8 cellular contexts compared by ENCODE assay signal in genomic region chr12:25959069-25959961, GRCh38. TPM values are rescaled to one million over a fixed set of nuclear protein-coding genes. Genes with fewer than 3 reads are reported as not detected.
DNase-seq lines count a peak whose midpoint lies in the region; ATAC-seq and TF ChIP-seq lines count a peak whose summit lies in the region.

No MANE protein-coding gene starts in this region.

- H3K27ac ChIP-seq in naive thymus-derived CD4-positive, alpha-beta T cell (ENCODE audit: low read depth, low read length): no peak overlapping the region
- H3K27ac ChIP-seq in aorta (ENCODE audit: low read depth in 1 of 2, low read length in 2 of 2): peak overlapping the region; percentile 89 to 100

- peak overlapping the region; percentile 81 for H3K4me3 Mint-ChIP-seq in activated T-helper 1 cell treated with anti-CD3 and anti-CD28 coated beads, Interleukin-12 subunit alpha, Interleukin-12 subunit beta, Interleukin-2, Interleukin-4 antibody, amounts not matched to agents 30 ng/mL and 10 ng/mL and 1 ng/mL, durations not matched to agents 14 hours and 24 hours and 36 hours
- H3K4me3 Mint-ChIP-seq in naive thymus-derived CD4-positive, alpha-beta T cell: peak overlapping the region; percentile 75 to 90 (median 83)

- no peaks in the 10 kb centered on the region for H3K36me3 ChIP-seq in BE2C
- H3K36me3 ChIP-seq in naive thymus-derived CD4-positive, alpha-beta T cell (ENCODE audit: control insufficient read depth in 2 of 3, insufficient read depth in 3 of 3, low read length in 3 of 3): no peaks in the 10 kb centered on the region
- H3K36me3 ChIP-seq in aorta (ENCODE audit: control insufficient read depth in 1 of 2, insufficient read depth in 2 of 2, low read length in 1 of 2): peaks cover 0 to 2% of the 10 kb centered on the region in 2 donors

- peaks cover 6% of the 10 kb centered on the region; the same call in 1 of the 2 replicates for H3K4me1 ChIP-seq in BE2C
- H3K4me1 ChIP-seq in naive thymus-derived CD4-positive, alpha-beta T cell (ENCODE audit: control insufficient read depth in 2 of 2, insufficient read depth in 2 of 2, low read length in 2 of 2): peaks cover 4 to 5% of the 10 kb centered on the region in 2 donors
- peaks cover 0 to 9% of the 10 kb centered on the region in 2 donors for H3K4me1 ChIP-seq in aorta (ENCODE audit: control insufficient read depth in 1 of 2, insufficient read depth in 2 of 2, low read length in 2 of 2)

- H3K4me3 ChIP-seq in BE2C (ENCODE audit: low read depth, low read length): peak overlapping the region; percentile 60
- peak overlapping the region; percentile 64 for H3K4me3 ChIP-seq in LNCaP clone FGC (ENCODE audit: low read depth, low read length)
- peak overlapping the region; percentile 90 for H3K4me3 ChIP-seq in fibroblast of villous mesenchyme (ENCODE audit: low read depth, low read length)
- H3K4me3 ChIP-seq in naive thymus-derived CD4-positive, alpha-beta T cell (ENCODE audit: low read length): peak overlapping the region; percentile 40
- peak overlapping the region; percentile 84 to 99 for H3K4me3 ChIP-seq in aorta (ENCODE audit: low read length in 2 of 2)

- ATAC-seq in GM19455 (IDR thresholded peaks at IDR 0.05; ENCODE audit: unreplicated experiment) (peak; percentile 51), aorta (ENCODE audit: low FRiP score) (peak; percentile 76)
- ATAC-seq in naive thymus-derived CD4-positive, alpha-beta T cell: no peak

- H3K36me3 Mint-ChIP-seq in activated T-helper 1 cell treated with anti-CD3 and anti-CD28 coated beads, Interleukin-12 subunit alpha, Interleukin-12 subunit beta, Interleukin-2, Interleukin-4 antibody, amounts not matched to agents 30 ng/mL and 10 ng/mL and 1 ng/mL, durations not matched to agents 14 hours and 24 hours and 36 hours (ENCODE audit: low read depth): no peaks in the 10 kb centered on the region
- H3K36me3 Mint-ChIP-seq in naive thymus-derived CD4-positive, alpha-beta T cell: peaks cover 0 to 2% (median 0%) of the 10 kb centered on the region in 5 donors

- no peaks in the 10 kb centered on the region for H3K9me3 Mint-ChIP-seq in activated T-helper 1 cell treated with anti-CD3 and anti-CD28 coated beads, Interleukin-12 subunit alpha, Interleukin-12 subunit beta, Interleukin-2, Interleukin-4 antibody, amounts not matched to agents 30 ng/mL and 10 ng/mL and 1 ng/mL, durations not matched to agents 14 hours and 24 hours and 36 hours
- peaks cover 0 to 3% (median 0%) of the 10 kb centered on the region in 11 donors for H3K9me3 Mint-ChIP-seq in naive thymus-derived CD4-positive, alpha-beta T cell

- H3K27me3 Mint-ChIP-seq in activated T-helper 1 cell treated with anti-CD3 and anti-CD28 coated beads, Interleukin-12 subunit alpha, Interleukin-12 subunit beta, Interleukin-2, Interleukin-4 antibody, amounts not matched to agents 30 ng/mL and 10 ng/mL and 1 ng/mL, durations not matched to agents 14 hours and 24 hours and 36 hours (ENCODE audit: insufficient read depth): peaks cover 66% of the 10 kb centered on the region
- peaks cover 72 to 83% (median 76%) of the 10 kb centered on the region in 5 donors for H3K27me3 Mint-ChIP-seq in naive thymus-derived CD4-positive, alpha-beta T cell

- intact Hi-C loops in activated T-helper 1 cell treated with anti-CD3 and anti-CD28 coated beads, Interleukin-12 subunit alpha, Interleukin-12 subunit beta, Interleukin-2, Interleukin-4 antibody, amounts not matched to agents 30 ng/mL and 10 ng/mL and 1 ng/mL, durations not matched to agents 14 hours and 24 hours and 36 hours (cut with micrococcal nuclease): loop anchor here (5.0 kb wide), 1 partner anchor 163 kb away; no protein-coding TSS in a partner anchor
- intact Hi-C loops in naive thymus-derived CD4-positive, alpha-beta T cell (cut with micrococcal nuclease): loop anchor here in 1 of 2 donors (5.0 kb wide), 1 partner anchor 163 kb away; no protein-coding TSS in a partner anchor
- intact Hi-C loops in aorta (cut with DNase I): loop anchor here in 1 of 2 donors (5.0 to 10.0 kb wide), 4 partner anchors 33 to 125 kb away; no protein-coding TSS in a partner anchor

- POLR2A ChIA-PET in naive thymus-derived CD4-positive, alpha-beta T cell (lab: Charles Lee): no interaction called here

- peak overlapping the region; percentile 56 for H3K27ac Mint-ChIP-seq in activated T-helper 1 cell treated with anti-CD3 and anti-CD28 coated beads, Interleukin-12 subunit alpha, Interleukin-12 subunit beta, Interleukin-2, Interleukin-4 antibody, amounts not matched to agents 30 ng/mL and 10 ng/mL and 1 ng/mL, durations not matched to agents 14 hours and 24 hours and 36 hours
- H3K27ac Mint-ChIP-seq in naive thymus-derived CD4-positive, alpha-beta T cell: peak overlapping the region in 1 of 9 donors; percentile 13

- CTCF ChIA-PET in naive thymus-derived CD4-positive, alpha-beta T cell (lab: Charles Lee): no interaction called here

- peaks cover 31% of the 10 kb centered on the region for H3K27me3 ChIP-seq in BE2C
- peaks cover 3% of the 10 kb centered on the region in 2 donors for H3K27me3 ChIP-seq in naive thymus-derived CD4-positive, alpha-beta T cell (ENCODE audit: control insufficient read depth in 2 of 2, insufficient read depth in 2 of 2, low read length in 2 of 2)
- H3K27me3 ChIP-seq in aorta (ENCODE audit: control insufficient read depth in 1 of 2, insufficient read depth in 2 of 2, low read length in 1 of 2): no peaks in the 10 kb centered on the region

- H3K9me3 ChIP-seq in BE2C (no peaks in the 10 kb centered on the region; the same call in 1 of the 2 replicates), aorta (ENCODE audit: control insufficient read depth, low read length) (no peaks in the 10 kb centered on the region)
- H3K9me3 ChIP-seq in naive thymus-derived CD4-positive, alpha-beta T cell (ENCODE audit: control insufficient read depth in 2 of 3, low read length in 3 of 3): no peaks in the 10 kb centered on the region

- peaks cover 13% of the 10 kb centered on the region for H3K4me1 Mint-ChIP-seq in activated T-helper 1 cell treated with anti-CD3 and anti-CD28 coated beads, Interleukin-12 subunit alpha, Interleukin-12 subunit beta, Interleukin-2, Interleukin-4 antibody, amounts not matched to agents 30 ng/mL and 10 ng/mL and 1 ng/mL, durations not matched to agents 14 hours and 24 hours and 36 hours (ENCODE audit: low read depth)
- H3K4me1 Mint-ChIP-seq in naive thymus-derived CD4-positive, alpha-beta T cell: peaks cover 12 to 27% (median 21%) of the 10 kb centered on the region in 7 donors

- 0 to 1% methylated on average over 49 to 57 of the region's 57 CpGs for WGBS in aorta, 2 donors

- DNase-seq in BE2C (peak; percentile 36), LNCaP clone FGC (ENCODE audit: low read depth) (no peak), fibroblast of villous mesenchyme (ENCODE audit: low read depth) (peak; percentile 89), aorta (peak; percentile 72 to 89), GM19240 (ENCODE audit: insufficient read length, low spot score) (no peak)
- DNase-seq in activated T-helper 1 cell treated with anti-CD3 and anti-CD28 coated beads, Interleukin-12 subunit alpha, Interleukin-12 subunit beta, Interleukin-2, Interleukin-4 antibody, amounts not matched to agents 30 ng/mL and 10 ng/mL and 1 ng/mL, durations not matched to agents 14 hours and 24 hours and 36 hours (ENCODE audit: low spot score): no peak
- peak in 3 of 9 donors; percentile 1 to 43 (median 10) for DNase-seq in naive thymus-derived CD4-positive, alpha-beta T cell

- TF ChIP-seq CTCF in BE2C (IDR thresholded peaks at IDR 0.05; ENCODE audit: low read depth, low read length) (no peak), LNCaP clone FGC (IDR thresholded peaks at IDR 0.05; ENCODE audit: control insufficient read depth, extremely low read depth, insufficient read depth) (peak; percentile 26), fibroblast of villous mesenchyme (IDR thresholded peaks at IDR 0.05; ENCODE audit: insufficient read depth, low read depth, low read length) (peak; percentile 9)

RNA-seq across cellular contexts. Expression of gene RASSF8, which starts 0.8 kb away (rescaled TPM):
- polyA plus RNA-seq in BE2C (2012; ENCODE audit: insufficient read depth, insufficient read length, low read depth): 1.3 TPM
- total RNA-seq in activated T-helper 1 cell treated with anti-CD3 and anti-CD28 coated beads, Interleukin-12 subunit alpha, Interleukin-12 subunit beta, Interleukin-2, Interleukin-4 antibody, amounts not matched to agents 30 ng/mL and 10 ng/mL and 1 ng/mL, durations not matched to agents 14 hours and 24 hours and 36 hours: 0.12 and 0.13 TPM in 2 replicates
- total RNA-seq in fibroblast of villous mesenchyme: 60.6 and 127 TPM in 2 replicates
- total RNA-seq in naive thymus-derived CD4-positive, alpha-beta T cell: under 1 TPM in 3 of 5 experiments, not detected in 2; 0.10 to 0.64 (median 0.27) TPM
- under 1 TPM in 1 of 2 donors, not detected in 1; 0.03 TPM for polyA plus RNA-seq in naive thymus-derived CD4-positive, alpha-beta T cell
- 10 to 100 TPM; 80.9 to 86.7 TPM for total RNA-seq in aorta
- 10 to 100 TPM; 10.6 to 13.6 TPM for polyA plus RNA-seq in aorta

Comparison
In these comparisons a context has a peak if more than half of its experiments do, and no peak if none do; other contexts are left out.
1. DNase-seq: peak in BE2C (single experiment), fibroblast of villous mesenchyme (single experiment) and aorta (2 of 2); none in LNCaP clone FGC (single experiment), activated T-helper 1 cell treated with anti-CD3 and anti-CD28 coated beads, Interleukin-12 subunit alpha, Interleukin-12 subunit beta, Interleukin-2, Interleukin-4 antibody, amounts not matched to agents 30 ng/mL and 10 ng/mL and 1 ng/mL, durations not matched to agents 14 hours and 24 hours and 36 hours (single experiment) and GM19240 (single experiment).
2. H3K4me3 ChIP-seq: peak in every context shown above with its lines; median percentile 92 in aorta; 90 in fibroblast of villous mesenchyme; 64 in LNCaP clone FGC; 60 in BE2C; 40 in naive thymus-derived CD4-positive, alpha-beta T cell.
3. RNA of gene RASSF8, which starts 0.8 kb away (total RNA-seq): 60.6 to 127 TPM in fibroblast of villous mesenchyme and 80.9 to 86.7 TPM in aorta; 0.10 to 0.64 TPM in naive thymus-derived CD4-positive, alpha-beta T cell and 0.12 to 0.13 TPM in activated T-helper 1 cell treated with anti-CD3 and anti-CD28 coated beads, Interleukin-12 subunit alpha, Interleukin-12 subunit beta, Interleukin-2, Interleukin-4 antibody, amounts not matched to agents 30 ng/mL and 10 ng/mL and 1 ng/mL, durations not matched to agents 14 hours and 24 hours and 36 hours; every median in the first group is over 10 times any median in the second.